Comparison of ENCODE assay signal across 1 cellular context in the genomic region with DNA sequence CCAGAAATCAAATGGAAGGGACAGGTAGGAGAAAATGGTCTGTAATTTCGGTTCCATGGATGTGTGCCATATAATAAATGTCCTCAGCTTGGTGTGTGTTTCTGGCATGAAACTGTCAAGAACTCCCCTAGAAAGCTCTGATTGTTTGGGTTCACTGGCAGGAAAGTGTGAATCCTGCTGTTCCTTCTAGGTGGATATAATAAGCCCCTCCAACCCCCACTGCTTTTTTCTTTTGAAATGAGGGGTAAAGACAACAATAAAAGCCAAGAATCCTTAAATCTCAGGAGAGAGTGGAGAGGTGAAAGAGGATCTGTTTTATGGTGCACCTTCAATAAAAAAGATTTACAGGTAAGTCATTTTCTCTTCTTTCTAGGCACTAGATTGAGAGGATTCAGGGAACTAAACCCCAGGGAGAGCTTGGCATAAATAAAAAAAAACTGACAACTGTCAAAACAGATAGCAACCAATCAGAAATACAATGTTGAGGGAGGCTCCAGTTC.
TF ChIP-seq lines count a peak whose summit lies in the region.

No MANE protein-coding gene starts in this region.

TF ChIP-seq in neural cell, 6 proteins besides CTCF, POLR2A, EP300 and RAD21 (continued from another document):
- TF ChIP-seq, protein P1, sequence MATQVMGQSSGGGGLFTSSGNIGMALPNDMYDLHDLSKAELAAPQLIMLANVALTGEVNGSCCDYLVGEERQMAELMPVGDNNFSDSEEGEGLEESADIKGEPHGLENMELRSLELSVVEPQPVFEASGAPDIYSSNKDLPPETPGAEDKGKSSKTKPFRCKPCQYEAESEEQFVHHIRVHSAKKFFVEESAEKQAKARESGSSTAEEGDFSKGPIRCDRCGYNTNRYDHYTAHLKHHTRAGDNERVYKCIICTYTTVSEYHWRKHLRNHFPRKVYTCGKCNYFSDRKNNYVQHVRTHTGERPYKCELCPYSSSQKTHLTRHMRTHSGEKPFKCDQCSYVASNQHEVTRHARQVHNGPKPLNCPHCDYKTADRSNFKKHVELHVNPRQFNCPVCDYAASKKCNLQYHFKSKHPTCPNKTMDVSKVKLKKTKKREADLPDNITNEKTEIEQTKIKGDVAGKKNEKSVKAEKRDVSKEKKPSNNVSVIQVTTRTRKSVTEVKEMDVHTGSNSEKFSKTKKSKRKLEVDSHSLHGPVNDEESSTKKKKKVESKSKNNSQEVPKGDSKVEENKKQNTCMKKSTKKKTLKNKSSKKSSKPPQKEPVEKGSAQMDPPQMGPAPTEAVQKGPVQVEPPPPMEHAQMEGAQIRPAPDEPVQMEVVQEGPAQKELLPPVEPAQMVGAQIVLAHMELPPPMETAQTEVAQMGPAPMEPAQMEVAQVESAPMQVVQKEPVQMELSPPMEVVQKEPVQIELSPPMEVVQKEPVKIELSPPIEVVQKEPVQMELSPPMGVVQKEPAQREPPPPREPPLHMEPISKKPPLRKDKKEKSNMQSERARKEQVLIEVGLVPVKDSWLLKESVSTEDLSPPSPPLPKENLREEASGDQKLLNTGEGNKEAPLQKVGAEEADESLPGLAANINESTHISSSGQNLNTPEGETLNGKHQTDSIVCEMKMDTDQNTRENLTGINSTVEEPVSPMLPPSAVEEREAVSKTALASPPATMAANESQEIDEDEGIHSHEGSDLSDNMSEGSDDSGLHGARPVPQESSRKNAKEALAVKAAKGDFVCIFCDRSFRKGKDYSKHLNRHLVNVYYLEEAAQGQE (IDR thresholded peaks at IDR 0.05; ENCODE audit: borderline replicate concordance) = no peak
- TF ChIP-seq POLR2AphosphoS5 (IDR thresholded peaks at IDR 0.05) (no peak), SMC3 (conservative IDR thresholded peaks at IDR 0.05; ENCODE audit: poor library complexity) (no peak), MXI1 (conservative IDR thresholded peaks at IDR 0.05; ENCODE audit: poor library complexity, severe bottlenecking) (no peak)
